In genomic region chr9:89526667-89527066, GRCh38 we compare ENCODE assay signal across 19 cellular contexts. TPM values are rescaled to one million over a fixed set of nuclear protein-coding genes. Genes with fewer than 3 reads are reported as not detected.
DNase-seq lines count a peak whose midpoint lies in the region; TF ChIP-seq lines count a peak whose summit lies in the region.
"Had no signal": no experiment of that assay in that cellular context is flagged by ENCODE, and none has a peak within 500 bp of the region (broad histone marks: within the 10 kb centered on the region; RNA-seq: fewer than 3 reads in every experiment).

No MANE protein-coding gene starts in this region.

- H3K9me3 Mint-ChIP-seq in activated CD4-positive, alpha-beta T cell treated with anti-CD3 and anti-CD28 coated beads, Interleukin-2, amount 10 ng/mL, durations not matched to agents 7 days and 5 days, result peaks cover 15% of the 10 kb centered on the region
- H3K9me3 Mint-ChIP-seq in neural crest cell, result peaks cover 3% of the 10 kb centered on the region

- peaks cover 97% of the 10 kb centered on the region for H3K4me1 Mint-ChIP-seq in activated CD4-positive, alpha-beta T cell treated with anti-CD3 and anti-CD28 coated beads, Interleukin-2, amount 10 ng/mL, durations not matched to agents 7 days and 5 days
- peaks cover 24% of the 10 kb centered on the region for H3K4me1 Mint-ChIP-seq in neural crest cell
- H3K4me1 Mint-ChIP-seq: endodermal cell had no signal

- POLR2A ChIA-PET in activated CD4-positive, alpha-beta T cell treated with anti-CD3 and anti-CD28 coated beads, Interleukin-2, amount 10 ng/mL, durations not matched to agents 7 days and 5 days (lab: Charles Lee), result no interaction called here

- DNase-seq in activated CD4-positive, alpha-beta T cell treated with anti-CD3 and anti-CD28 coated beads, Interleukin-2, amount 10 ng/mL, durations not matched to agents 7 days and 5 days, result no peak
- DNase-seq in activated CD4-positive, alpha-beta T cell treated with anti-CD3 and anti-CD28 coated beads for 48 hours, result no peak
- no peak for DNase-seq in HL-60 (ENCODE audit: low read depth in 1 of 2, low spot score in 1 of 2)
- no peak for DNase-seq in epithelial cell of prostate (ENCODE audit: low read depth, low spot score)
- DNase-seq in neural crest cell (ENCODE audit: low read depth, low spot score), result no peak
- no peak for DNase-seq in NCI-H524 treated with DMSO at 0.1 percent for 48 hours (lab: John Stamatoyannopoulos, UW)
- no peak for DNase-seq in globus pallidus (ENCODE audit: low spot score)
- DNase-seq in cortex of kidney (lab: John Stamatoyannopoulos, UW), result no peak
- DNase-seq: 8988T; activated CD8-positive, alpha-beta memory T cell treated with anti-CD3 and anti-CD28 coated beads for 24 hours; endodermal cell; mesenchymal stem cell; NCI-H1105; NCI-H2081 treated with DMSO at 0.1 percent for 48 hours; NCI-H446; upper lobe of right lung had no signal

- TF ChIP-seq CTCF in HL-60 (IDR thresholded peaks at IDR 0.05; ENCODE audit: insufficient read depth, low read length) (no peak), neural crest cell (conservative IDR thresholded peaks at IDR 0.05) (no peak)

- H3K4me3 ChIP-seq in HL-60 (replicated peaks; ENCODE audit: insufficient read depth, low read length), result no peak overlapping the region
- H3K4me3 ChIP-seq: body of pancreas, right atrium auricular region, upper lobe of right lung had no signal

- CTCF ChIA-PET in activated CD4-positive, alpha-beta T cell treated with anti-CD3 and anti-CD28 coated beads, Interleukin-2, amount 10 ng/mL, durations not matched to agents 7 days and 5 days (lab: Charles Lee), result interaction anchor here (1.1 to 3.2 kb wide), 3 partner anchors 22 to 77 kb away, joined by 3 to 15 read pairs (median 3); no protein-coding TSS in a partner anchor

- peak overlapping the region; percentile 65 for H3K27ac ChIP-seq in HL-60 (replicated peaks)
- H3K27ac ChIP-seq in epithelial cell of prostate, result peak overlapping the region; percentile 40
- H3K27ac ChIP-seq: right atrium auricular region had no signal

- no peak overlapping the region for H3K4me3 Mint-ChIP-seq in activated CD4-positive, alpha-beta T cell treated with anti-CD3 and anti-CD28 coated beads, Interleukin-2, amount 10 ng/mL, durations not matched to agents 7 days and 5 days
- H3K4me3 Mint-ChIP-seq in neural crest cell, result no peak overlapping the region
- H3K4me3 Mint-ChIP-seq: activated T-helper 1 cell treated with anti-CD3 and anti-CD28 coated beads, Interleukin-12 subunit alpha, Interleukin-12 subunit beta, Interleukin-2, Interleukin-4 antibody, amounts not matched to agents 30 ng/mL and 10 ng/mL and 1 ng/mL, durations not matched to agents 14 hours and 24 hours and 36 hours; endodermal cell had no signal

- peaks cover 22% of the 10 kb centered on the region for H3K36me3 Mint-ChIP-seq in activated CD4-positive, alpha-beta T cell treated with anti-CD3 and anti-CD28 coated beads, Interleukin-2, amount 10 ng/mL, durations not matched to agents 7 days and 5 days (ENCODE audit: low read depth)
- no peaks in the 10 kb centered on the region for H3K36me3 Mint-ChIP-seq in neural crest cell (ENCODE audit: low read depth)

- H3K27ac Mint-ChIP-seq in activated CD4-positive, alpha-beta T cell treated with anti-CD3 and anti-CD28 coated beads, Interleukin-2, amount 10 ng/mL, durations not matched to agents 7 days and 5 days, result peak overlapping the region; percentile 54
- H3K27ac Mint-ChIP-seq in neural crest cell (ENCODE audit: unreplicated experiment), result peak overlapping the region; percentile 45
- H3K27ac Mint-ChIP-seq: endodermal cell had no signal

- no peaks in the 10 kb centered on the region for H3K27me3 Mint-ChIP-seq in activated CD4-positive, alpha-beta T cell treated with anti-CD3 and anti-CD28 coated beads, Interleukin-2, amount 10 ng/mL, durations not matched to agents 7 days and 5 days
- H3K27me3 Mint-ChIP-seq in neural crest cell (ENCODE audit: low read depth), result no peaks in the 10 kb centered on the region

- H3K27me3 ChIP-seq in HL-60 (ENCODE audit: insufficient read depth, poor library complexity, severe bottlenecking), result no peaks in the 10 kb centered on the region
- H3K27me3 ChIP-seq: body of pancreas, right atrium auricular region, upper lobe of right lung had no signal

RNA-seq across cellular contexts. Expression of gene SEMA4D, which starts 28.8 kb away (rescaled TPM):
- total RNA-seq in activated CD4-positive, alpha-beta T cell treated with anti-CD3 and anti-CD28 coated beads, Interleukin-2, amount 10 ng/mL, durations not matched to agents 7 days and 5 days, result 100 to 1,000 TPM; 334 to 336 TPM
- 32.3 and 33.5 TPM in 2 replicates for total RNA-seq in neural crest cell
